9 cellular contexts compared by ENCODE assay signal in genomic region chr2:99615247-99615771, GRCh38.
DNase-seq lines count a peak whose midpoint lies in the region; ATAC-seq, FAIRE-seq and TF ChIP-seq lines count a peak whose summit lies in the region.
"Had no signal": no experiment of that assay in that cellular context is flagged by ENCODE, and none has a peak within 500 bp of the region (broad histone marks: within the 10 kb centered on the region; RNA-seq: fewer than 3 reads in every experiment).

No MANE protein-coding gene starts in this region.

- CTCF ChIA-PET in RWPE1 (lab: Yijun Ruan, JAX): interaction anchor here (0.6 to 0.9 kb wide), 2 partner anchors 13 to 335 kb away, joined by 3 to 4 read pairs; no protein-coding TSS in a partner anchor

- no peak overlapping the region for H3K4me3 ChIP-seq in H7 (ENCODE audit: insufficient read depth, low read depth, low read length)
- no peak overlapping the region for H3K4me3 ChIP-seq in keratinocyte (ENCODE audit: control insufficient read depth in 2 of 3, extremely low read depth in 1 of 3, insufficient read depth in 2 of 3, low read depth in 1 of 3, low read length in 3 of 3)
- H3K4me3 ChIP-seq: ovary had no signal

- no peak overlapping the region for H3K9ac ChIP-seq in keratinocyte (ENCODE audit: control insufficient read depth, extremely low read depth, insufficient read depth, low read length)

- dilution Hi-C loops in keratinocyte (cut with MboI; ENCODE audit: extremely low pct_ligation_motif_present, low sequenced_read_pairs): no loop called here

- H4K20me1 ChIP-seq in keratinocyte (ENCODE audit: control insufficient read depth, extremely low read depth, insufficient read depth, low read length): no peaks in the 10 kb centered on the region

- TF ChIP-seq CTCF in RWPE1 (conservative IDR thresholded peaks at IDR 0.05; ENCODE audit: low read depth) (no peak), keratinocyte (optimal IDR thresholded peaks at IDR 0.05 in 1 of 3, IDR thresholded peaks at IDR 0.05 in 1 of 3, conservative IDR thresholded peaks at IDR 0.05 in 1 of 3; ENCODE audit: extremely low read depth in 1 of 3, insufficient read depth in 2 of 3, low read length in 3 of 3) (peak in 2 of 3 experiments; percentile 28 to 46)

- H3K9me3 ChIP-seq in keratinocyte (ENCODE audit: control insufficient read depth, low read depth, low read length): no peaks in the 10 kb centered on the region
- H3K9me3 ChIP-seq: ovary had no signal

- DNase-seq in COR-L47 (lab: John Stamatoyannopoulos, UW) (peak; percentile 45), H7 (peak; percentile 73), RWPE1 (ENCODE audit: low spot score) (peak; percentile 13), keratinocyte (ENCODE audit: low read depth, low spot score) (no peak), GOT3 (lab: John Stamatoyannopoulos, UW) (no peak), GM19238 (ENCODE audit: insufficient read length, low spot score) (no peak)
- DNase-seq in stimulated activated naive CD4-positive, alpha-beta T cell treated with Interleukin-2 at 50 U/mL for 16 hours (lab: John Stamatoyannopoulos, UW): no peak
- DNase-seq: ovary had no signal

- H2AFZ ChIP-seq in keratinocyte (ENCODE audit: control insufficient read depth, low read length): no peak overlapping the region

- no peak for FAIRE-seq in keratinocyte (lab: Jason Lieb, UNC)

- no peak for ATAC-seq in GM21723 (IDR thresholded peaks at IDR 0.05; ENCODE audit: unreplicated experiment)

- H3K4me1 ChIP-seq in keratinocyte (ENCODE audit: control insufficient read depth, extremely low read depth, insufficient read depth, low read length): no peaks in the 10 kb centered on the region

- H3K27ac ChIP-seq in RWPE1: no peak overlapping the region
- H3K27ac ChIP-seq in keratinocyte (ENCODE audit: control insufficient read depth, insufficient read depth, low read length): no peak overlapping the region
- H3K27ac ChIP-seq: ovary had no signal

- POLR2A ChIA-PET in RWPE1 (lab: Yijun Ruan, JAX; ENCODE audit: low non-redundant PET): no interaction called here

- H3K79me2 ChIP-seq in keratinocyte (ENCODE audit: control insufficient read depth, insufficient read depth, low read length): no peaks in the 10 kb centered on the region

- H3K36me3 ChIP-seq in H7 (replicated peaks; ENCODE audit: control insufficient read depth, insufficient read depth, low read length) (no peaks in the 10 kb centered on the region), keratinocyte (ENCODE audit: control insufficient read depth in 2 of 2, extremely low read depth in 1 of 2, insufficient read depth in 2 of 2, low read length in 2 of 2) (no peaks in the 10 kb centered on the region)
- H3K36me3 ChIP-seq: ovary had no signal

- H3K4me2 ChIP-seq in keratinocyte (ENCODE audit: control insufficient read depth, extremely low read depth, insufficient read depth, low read depth, low read length): no peak overlapping the region

- H3K9me1 ChIP-seq in keratinocyte (ENCODE audit: control insufficient read depth, extremely low read depth, insufficient read depth, low read length): no peaks in the 10 kb centered on the region

- H3K27me3 ChIP-seq in H7 (ENCODE audit: control insufficient read depth, insufficient read depth, low read length): no peaks in the 10 kb centered on the region
- no peaks in the 10 kb centered on the region for H3K27me3 ChIP-seq in keratinocyte (ENCODE audit: control insufficient read depth, extremely low read depth, insufficient read depth, low read length)
- H3K27me3 ChIP-seq: ovary had no signal

Comparison
In these comparisons a context has a peak if more than half of its experiments do, and no peak if none do; other contexts are left out.
1. DNase-seq: peak in COR-L47 (single experiment), H7 (single experiment) and RWPE1 (single experiment); none in keratinocyte (single experiment), GOT3 (single experiment), GM19238 (single experiment) and stimulated activated naive CD4-positive, alpha-beta T cell treated with Interleukin-2 at 50 U/mL for 16 hours (single experiment).